Comparison of ENCODE assay signal across 8 cellular contexts in the genomic region with DNA sequence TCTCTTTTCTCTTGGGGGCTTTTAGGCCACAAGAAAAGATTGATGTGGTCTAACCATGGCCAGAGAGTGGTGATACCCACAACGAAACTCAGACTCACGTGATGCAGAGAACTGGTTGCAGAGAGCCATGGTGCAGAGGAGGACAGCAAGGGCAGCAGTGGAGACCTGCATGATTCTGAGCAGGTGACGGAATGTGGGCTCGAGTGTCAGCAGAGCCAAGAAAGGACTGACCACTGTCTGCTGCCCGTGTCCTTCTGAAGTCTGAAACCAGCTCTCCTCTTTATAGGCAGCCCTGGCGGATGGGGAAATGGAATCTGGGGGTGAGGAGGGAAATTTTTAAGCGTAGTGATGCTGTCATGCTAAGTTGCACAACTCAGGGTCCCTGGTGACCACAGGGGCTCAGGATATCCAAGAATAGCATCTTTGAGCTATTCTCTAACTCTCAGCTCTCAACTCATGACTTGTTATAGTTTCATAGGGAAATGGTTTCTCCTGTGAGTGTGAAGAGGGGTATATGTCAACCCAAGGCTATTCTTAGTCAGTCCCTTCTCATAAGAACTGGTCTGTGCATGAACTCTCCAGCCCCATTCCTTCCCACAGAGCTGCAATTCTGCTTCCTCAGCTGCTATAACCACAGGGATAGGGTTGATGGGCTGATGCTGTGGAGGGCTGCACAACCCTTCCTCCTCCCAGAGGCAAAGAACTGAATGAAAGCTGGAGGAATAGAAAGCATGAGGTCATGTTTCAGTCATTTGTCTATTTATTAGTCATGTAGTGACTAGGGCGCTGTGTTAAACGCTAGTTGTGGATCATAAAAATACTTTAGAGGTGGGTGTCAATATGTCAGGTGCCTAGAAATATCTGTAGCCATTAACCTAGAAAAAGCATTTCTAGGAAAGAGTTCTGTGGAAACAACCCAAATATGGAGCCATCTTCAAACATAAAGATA. TPM values are rescaled to one million over a fixed set of nuclear protein-coding genes. Genes with fewer than 3 reads are reported as not detected.
A peak's percentile ranks its signal among the peaks of the same experiment; 100 is the strongest.
DNase-seq lines count a peak whose midpoint lies in the region; ATAC-seq and TF ChIP-seq lines count a peak whose summit lies in the region.

A gene (minus strand): TSS at position 256 of the 949 bp plus-strand sequence. CDS start 85 bp downstream, at position 171.

- H3K27ac ChIP-seq in liver (ENCODE audit: low read depth in 1 of 2, low read length in 2 of 2), result peak within 1 kb of the TSS; percentile 31 to 60
- H3K27ac ChIP-seq in uterus, result no peak within 1 kb of the TSS

- TF ChIP-seq POLR2A in uterus (IDR thresholded peaks at IDR 0.05), result no peak

- H3K4me1 ChIP-seq in liver (ENCODE audit: control insufficient read depth in 4 of 4, insufficient read depth in 4 of 4, low read length in 3 of 4) (peaks cover 8 to 21% (median 18%) of the 10 kb centered on the region in 4 donors), uterus (no peaks in the 10 kb centered on the region)

- TF ChIP-seq CTCF in liver (IDR thresholded peaks at IDR 0.05; ENCODE audit: low read depth, low read length, missing input control) (no peak), uterus (IDR thresholded peaks at IDR 0.05) (no peak)

- 86% methylated on average over 9 of the region's 9 CpGs for WGBS in liver

- TF ChIP-seq RAD21 in liver (IDR thresholded peaks at IDR 0.05), result no peak

- peak within 1 kb of the TSS in 1 of 2 donors; percentile 53 for H3K9ac ChIP-seq in liver (ENCODE audit: low read depth in 1 of 2, low read length in 2 of 2)

- H3K9me3 ChIP-seq in liver (ENCODE audit: control insufficient read depth in 4 of 4, low read length in 3 of 4) (no peaks in the 10 kb centered on the region), uterus (no peaks in the 10 kb centered on the region)

- intact Hi-C loops in uterus (cut with DNase I; ENCODE audit: low total_unique reads), result no loop called here

- H3K4me3 ChIP-seq in liver (ENCODE audit: low read depth in 1 of 3, low read length in 3 of 3) (no peak within 1 kb of the TSS), uterus (no peak within 1 kb of the TSS)

- ATAC-seq in HG02884 (IDR thresholded peaks at IDR 0.05; ENCODE audit: unreplicated experiment), result peak; percentile 74

- H3K36me3 ChIP-seq in liver (ENCODE audit: control insufficient read depth in 4 of 4, insufficient read depth in 3 of 4, low read depth in 1 of 4, low read length in 3 of 4) (no peaks in the 10 kb centered on the region), uterus (no peaks in the 10 kb centered on the region)

- DNase-seq in activated T-cell treated with anti-CD3 and anti-CD28 coated beads for 48 hours (ENCODE audit: low read depth) (peak; percentile 41), activated T-cell treated with anti-CD3 and anti-CD28 coated beads for 4 hours (no peak), SIG-M5 (lab: John Stamatoyannopoulos, UW) (peak; percentile 95), uterus (no peak), LoVo (ENCODE audit: low spot score) (no peak), NCI-H2081 treated with DMSO at 0.1 percent for 48 hours (lab: John Stamatoyannopoulos, UW) (no peak)

- H3K27me3 ChIP-seq in liver (ENCODE audit: control insufficient read depth in 4 of 4, insufficient read depth in 4 of 4, low read length in 3 of 4) (no peaks in the 10 kb centered on the region), uterus (no peaks in the 10 kb centered on the region)

TF ChIP-seq in liver, 16 proteins besides CTCF, POLR2A, EP300 and RAD21:
- TF ChIP-seq, protein P1, sequence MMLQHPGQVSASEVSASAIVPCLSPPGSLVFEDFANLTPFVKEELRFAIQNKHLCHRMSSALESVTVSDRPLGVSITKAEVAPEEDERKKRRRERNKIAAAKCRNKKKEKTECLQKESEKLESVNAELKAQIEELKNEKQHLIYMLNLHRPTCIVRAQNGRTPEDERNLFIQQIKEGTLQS (IDR thresholded peaks at IDR 0.05), result no peak
- TF ChIP-seq EGR1 (IDR thresholded peaks at IDR 0.05; ENCODE audit: low read depth in 2 of 2) (no peak), TAF1 (conservative IDR thresholded peaks at IDR 0.05) (no peak), YY1 (IDR thresholded peaks at IDR 0.05) (no peak), FOXA2 (IDR thresholded peaks at IDR 0.05) (no peak)
- TF ChIP-seq, protein P2, sequence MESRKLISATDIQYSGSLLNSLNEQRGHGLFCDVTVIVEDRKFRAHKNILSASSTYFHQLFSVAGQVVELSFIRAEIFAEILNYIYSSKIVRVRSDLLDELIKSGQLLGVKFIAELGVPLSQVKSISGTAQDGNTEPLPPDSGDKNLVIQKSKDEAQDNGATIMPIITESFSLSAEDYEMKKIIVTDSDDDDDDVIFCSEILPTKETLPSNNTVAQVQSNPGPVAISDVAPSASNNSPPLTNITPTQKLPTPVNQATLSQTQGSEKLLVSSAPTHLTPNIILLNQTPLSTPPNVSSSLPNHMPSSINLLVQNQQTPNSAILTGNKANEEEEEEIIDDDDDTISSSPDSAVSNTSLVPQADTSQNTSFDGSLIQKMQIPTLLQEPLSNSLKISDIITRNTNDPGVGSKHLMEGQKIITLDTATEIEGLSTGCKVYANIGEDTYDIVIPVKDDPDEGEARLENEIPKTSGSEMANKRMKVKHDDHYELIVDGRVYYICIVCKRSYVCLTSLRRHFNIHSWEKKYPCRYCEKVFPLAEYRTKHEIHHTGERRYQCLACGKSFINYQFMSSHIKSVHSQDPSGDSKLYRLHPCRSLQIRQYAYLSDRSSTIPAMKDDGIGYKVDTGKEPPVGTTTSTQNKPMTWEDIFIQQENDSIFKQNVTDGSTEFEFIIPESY (IDR thresholded peaks at IDR 0.05), result no peak

RNA-seq across cellular contexts. Expression of the gene that starts here (rescaled TPM):
- total RNA-seq in liver, result 1 to 10 TPM in 1 of 2 donors, under 1 TPM in 1; 0.92 to 5.6 TPM
- 1 to 10 TPM; 1.6 to 2.1 TPM for polyA plus RNA-seq in liver
- total RNA-seq in uterus, result 1 to 10 TPM in 1 of 4 donors, under 1 TPM in 1, not detected in 2; 0.49 to 6.5 TPM

Comparison
In these comparisons a context has a peak if more than half of its experiments do, and no peak if none do; other contexts are left out.
1. DNase-seq: peak in activated T-cell treated with anti-CD3 and anti-CD28 coated beads for 48 hours (single experiment) and SIG-M5 (single experiment); none in activated T-cell treated with anti-CD3 and anti-CD28 coated beads for 4 hours (single experiment), uterus (0 of 2), LoVo (single experiment) and NCI-H2081 treated with DMSO at 0.1 percent for 48 hours (single experiment).
2. H3K27ac ChIP-seq: peak in liver (2 of 2); none in uterus (0 of 2).